Comparison of ENCODE assay signal across 8 cellular contexts in genomic region chr17:77449908-77450741, GRCh38.
DNase-seq lines count a peak whose midpoint lies in the region; ATAC-seq and TF ChIP-seq lines count a peak whose summit lies in the region.

No MANE protein-coding gene starts in this region.

- no peaks in the 10 kb centered on the region for H3K27me3 ChIP-seq in layer of hippocampus (ENCODE audit: control insufficient read depth, insufficient read depth, low read length)

- no peak for TF ChIP-seq CTCF in cardiac fibroblast (IDR thresholded peaks at IDR 0.05; ENCODE audit: low read depth, low read length)

- TF ChIP-seq POLR2A in GM18505 (IDR thresholded peaks at IDR 0.05; ENCODE audit: borderline replicate concordance, extremely low read depth, insufficient read depth, insufficient read length) = peak; percentile 56

- peak overlapping the region; percentile 95 for H3K27ac ChIP-seq in layer of hippocampus (ENCODE audit: low read depth, low read length)

- ATAC-seq in GM18505 (IDR thresholded peaks at IDR 0.05; ENCODE audit: unreplicated experiment) (no peak), SK-N-SH treated with all-trans-retinoic acid at 6 μM for 48 hours (peak; percentile 45), HG02759 (IDR thresholded peaks at IDR 0.05; ENCODE audit: unreplicated experiment) (no peak)

- peak overlapping the region; percentile 47 to 55 for H3K4me3 ChIP-seq in cardiac fibroblast (replicated peaks in 1 of 2; ENCODE audit: low read depth in 2 of 2, low read length in 2 of 2)

- DNase-seq in cardiac fibroblast (ENCODE audit: low read depth in 2 of 2) (peak; percentile 70 to 78), foreskin melanocyte (no peak), NCI-H128 (lab: John Stamatoyannopoulos, UW; ENCODE audit: unreplicated experiment) (no peak)
- DNase-seq in stimulated activated CD4-positive, alpha-beta T cell treated with anti-CD3 and anti-CD28 coated beads, Interleukin-1b, Interleukin-23, amount 100 ng/mL, for 4 hours (ENCODE audit: low read depth in 2 of 2) = peak; percentile 54 to 76

TF ChIP-seq in SK-N-SH treated with all-trans-retinoic acid at 6 μM for 48 hours, 23 proteins besides CTCF, POLR2A, EP300 and RAD21:
- TF ChIP-seq GLIS3 (CRISPR knock-in tag; IDR thresholded peaks at IDR 0.05) (no peak), TCF4 (CRISPR knock-in tag; IDR thresholded peaks at IDR 0.05; ENCODE audit: borderline replicate concordance) (peak; percentile 25; the same call in 1 of the 2 replicates), BACH2 (CRISPR knock-in tag; IDR thresholded peaks at IDR 0.05; ENCODE audit: borderline replicate concordance) (no peak), ESRRG (CRISPR knock-in tag; IDR thresholded peaks at IDR 0.05) (0 out of 2 replicates have a peak, but pooled peaks have one; percentile 55), OSR1 (CRISPR knock-in tag; IDR thresholded peaks at IDR 0.05) (no peak), PATZ1 (CRISPR knock-in tag; IDR thresholded peaks at IDR 0.05; ENCODE audit: borderline replicate concordance) (peak; percentile 80; the same call in 1 of the 2 replicates)
- TF ChIP-seq, protein P1, sequence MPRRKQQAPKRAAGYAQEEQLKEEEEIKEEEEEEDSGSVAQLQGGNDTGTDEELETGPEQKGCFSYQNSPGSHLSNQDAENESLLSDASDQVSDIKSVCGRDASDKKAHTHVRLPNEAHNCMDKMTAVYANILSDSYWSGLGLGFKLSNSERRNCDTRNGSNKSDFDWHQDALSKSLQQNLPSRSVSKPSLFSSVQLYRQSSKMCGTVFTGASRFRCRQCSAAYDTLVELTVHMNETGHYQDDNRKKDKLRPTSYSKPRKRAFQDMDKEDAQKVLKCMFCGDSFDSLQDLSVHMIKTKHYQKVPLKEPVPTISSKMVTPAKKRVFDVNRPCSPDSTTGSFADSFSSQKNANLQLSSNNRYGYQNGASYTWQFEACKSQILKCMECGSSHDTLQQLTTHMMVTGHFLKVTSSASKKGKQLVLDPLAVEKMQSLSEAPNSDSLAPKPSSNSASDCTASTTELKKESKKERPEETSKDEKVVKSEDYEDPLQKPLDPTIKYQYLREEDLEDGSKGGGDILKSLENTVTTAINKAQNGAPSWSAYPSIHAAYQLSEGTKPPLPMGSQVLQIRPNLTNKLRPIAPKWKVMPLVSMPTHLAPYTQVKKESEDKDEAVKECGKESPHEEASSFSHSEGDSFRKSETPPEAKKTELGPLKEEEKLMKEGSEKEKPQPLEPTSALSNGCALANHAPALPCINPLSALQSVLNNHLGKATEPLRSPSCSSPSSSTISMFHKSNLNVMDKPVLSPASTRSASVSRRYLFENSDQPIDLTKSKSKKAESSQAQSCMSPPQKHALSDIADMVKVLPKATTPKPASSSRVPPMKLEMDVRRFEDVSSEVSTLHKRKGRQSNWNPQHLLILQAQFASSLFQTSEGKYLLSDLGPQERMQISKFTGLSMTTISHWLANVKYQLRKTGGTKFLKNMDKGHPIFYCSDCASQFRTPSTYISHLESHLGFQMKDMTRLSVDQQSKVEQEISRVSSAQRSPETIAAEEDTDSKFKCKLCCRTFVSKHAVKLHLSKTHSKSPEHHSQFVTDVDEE (CRISPR knock-in tag; IDR thresholded peaks at IDR 0.05) = peak; percentile 14; the same call in 1 of the 2 replicates

Comparison
In these comparisons a context has a peak if more than half of its experiments do, and no peak if none do; other contexts are left out.
1. DNase-seq: peak in cardiac fibroblast (2 of 2) and stimulated activated CD4-positive, alpha-beta T cell treated with anti-CD3 and anti-CD28 coated beads, Interleukin-1b, Interleukin-23, amount 100 ng/mL, for 4 hours (2 of 2); none in foreskin melanocyte (single experiment) and NCI-H128 (single experiment).